2 cellular contexts compared by ENCODE assay signal in the genomic region with DNA sequence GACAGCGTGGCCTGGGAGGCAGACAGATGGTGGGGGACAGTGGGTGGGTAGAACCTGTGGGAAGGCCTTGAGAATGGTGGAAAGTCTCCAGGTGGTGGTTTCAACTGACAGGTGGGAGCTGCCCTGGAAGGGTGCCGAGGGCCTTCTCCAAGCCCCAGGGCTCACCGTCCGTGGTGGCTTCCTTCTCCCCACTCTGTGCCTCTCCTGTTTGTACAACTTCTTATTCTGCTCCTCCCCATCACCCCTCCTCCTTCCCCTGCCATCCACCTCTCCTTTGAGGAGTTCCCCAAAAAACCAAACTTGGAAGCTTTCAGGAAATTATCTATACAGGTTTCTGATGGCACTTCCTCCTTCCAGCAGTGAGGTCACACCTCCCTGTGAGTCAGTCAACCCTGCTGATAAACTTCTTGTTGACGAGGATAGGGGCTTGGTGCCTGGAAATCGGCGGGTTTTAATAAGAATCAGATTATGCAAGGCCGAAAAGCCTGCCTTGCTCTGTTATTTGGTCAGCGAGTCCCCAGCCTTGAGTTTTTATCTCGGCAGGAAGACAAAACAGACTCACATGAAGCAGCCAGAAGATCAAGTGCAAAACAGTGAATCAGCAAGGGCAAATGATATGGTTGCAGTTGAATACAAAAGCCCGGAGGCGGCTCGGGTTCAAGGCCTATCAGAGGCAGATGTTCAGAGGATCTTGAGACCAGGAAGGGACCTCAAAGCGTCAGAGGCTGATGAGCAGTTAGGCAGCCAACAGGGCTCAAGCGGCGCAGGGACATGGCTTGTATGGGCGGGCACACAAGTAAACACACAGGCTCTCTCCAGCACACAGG.
A peak's percentile ranks its signal among the peaks of the same experiment; 100 is the strongest.
TF ChIP-seq lines count a peak whose summit lies in the region.

No MANE protein-coding gene starts in this region.

TF ChIP-seq in liver, 16 proteins besides CTCF, POLR2A, EP300 and RAD21:
- TF ChIP-seq NR2F2 (IDR thresholded peaks at IDR 0.05) (peak; percentile 84), EGR1 (IDR thresholded peaks at IDR 0.05; ENCODE audit: low read depth in 2 of 2) (no peak), FOXA1 (IDR thresholded peaks at IDR 0.05) (no peak), GABPA (IDR thresholded peaks at IDR 0.05 in 1 of 2, conservative IDR thresholded peaks at IDR 0.05 in 1 of 2) (no peak), HNF4A (conservative IDR thresholded peaks at IDR 0.05) (no peak), JUND (IDR thresholded peaks at IDR 0.05) (peak in 1 of 2 donors; percentile 33), YY1 (IDR thresholded peaks at IDR 0.05) (no peak), SP1 (IDR thresholded peaks at IDR 0.05) (peak; percentile 29)
- TF ChIP-seq, protein P1, sequence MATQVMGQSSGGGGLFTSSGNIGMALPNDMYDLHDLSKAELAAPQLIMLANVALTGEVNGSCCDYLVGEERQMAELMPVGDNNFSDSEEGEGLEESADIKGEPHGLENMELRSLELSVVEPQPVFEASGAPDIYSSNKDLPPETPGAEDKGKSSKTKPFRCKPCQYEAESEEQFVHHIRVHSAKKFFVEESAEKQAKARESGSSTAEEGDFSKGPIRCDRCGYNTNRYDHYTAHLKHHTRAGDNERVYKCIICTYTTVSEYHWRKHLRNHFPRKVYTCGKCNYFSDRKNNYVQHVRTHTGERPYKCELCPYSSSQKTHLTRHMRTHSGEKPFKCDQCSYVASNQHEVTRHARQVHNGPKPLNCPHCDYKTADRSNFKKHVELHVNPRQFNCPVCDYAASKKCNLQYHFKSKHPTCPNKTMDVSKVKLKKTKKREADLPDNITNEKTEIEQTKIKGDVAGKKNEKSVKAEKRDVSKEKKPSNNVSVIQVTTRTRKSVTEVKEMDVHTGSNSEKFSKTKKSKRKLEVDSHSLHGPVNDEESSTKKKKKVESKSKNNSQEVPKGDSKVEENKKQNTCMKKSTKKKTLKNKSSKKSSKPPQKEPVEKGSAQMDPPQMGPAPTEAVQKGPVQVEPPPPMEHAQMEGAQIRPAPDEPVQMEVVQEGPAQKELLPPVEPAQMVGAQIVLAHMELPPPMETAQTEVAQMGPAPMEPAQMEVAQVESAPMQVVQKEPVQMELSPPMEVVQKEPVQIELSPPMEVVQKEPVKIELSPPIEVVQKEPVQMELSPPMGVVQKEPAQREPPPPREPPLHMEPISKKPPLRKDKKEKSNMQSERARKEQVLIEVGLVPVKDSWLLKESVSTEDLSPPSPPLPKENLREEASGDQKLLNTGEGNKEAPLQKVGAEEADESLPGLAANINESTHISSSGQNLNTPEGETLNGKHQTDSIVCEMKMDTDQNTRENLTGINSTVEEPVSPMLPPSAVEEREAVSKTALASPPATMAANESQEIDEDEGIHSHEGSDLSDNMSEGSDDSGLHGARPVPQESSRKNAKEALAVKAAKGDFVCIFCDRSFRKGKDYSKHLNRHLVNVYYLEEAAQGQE (IDR thresholded peaks at IDR 0.05), result no peak
- TF ChIP-seq, protein P2, sequence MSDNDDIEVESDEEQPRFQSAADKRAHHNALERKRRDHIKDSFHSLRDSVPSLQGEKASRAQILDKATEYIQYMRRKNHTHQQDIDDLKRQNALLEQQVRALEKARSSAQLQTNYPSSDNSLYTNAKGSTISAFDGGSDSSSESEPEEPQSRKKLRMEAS (IDR thresholded peaks at IDR 0.05), result no peak
TF ChIP-seq in liver: peak in this region for 3.

TF ChIP-seq in HepG2, 621 proteins besides CTCF, POLR2A, EP300 and RAD21:
- TF ChIP-seq, protein P3, sequence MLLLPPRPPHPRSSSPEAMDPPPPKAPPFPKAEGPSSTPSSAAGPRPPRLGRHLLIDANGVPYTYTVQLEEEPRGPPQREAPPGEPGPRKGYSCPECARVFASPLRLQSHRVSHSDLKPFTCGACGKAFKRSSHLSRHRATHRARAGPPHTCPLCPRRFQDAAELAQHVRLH (CRISPR knock-in tag; IDR thresholded peaks at IDR 0.05; ENCODE audit: borderline replicate concordance, low read depth), result no peak
- TF ChIP-seq ISL2 (CRISPR knock-in tag; IDR thresholded peaks at IDR 0.05) (no peak), ZNF572 (CRISPR knock-in tag; IDR thresholded peaks at IDR 0.05) (no peak), PRPF4 (IDR thresholded peaks at IDR 0.05; ENCODE audit: low read depth, low read length, poor library complexity, severe bottlenecking) (no peak), ZBTB38 (CRISPR knock-in tag; IDR thresholded peaks at IDR 0.05) (no peak), TMF1 (CRISPR knock-in tag; IDR thresholded peaks at IDR 0.05; ENCODE audit: low read depth) (no peak), SETDB1 (CRISPR knock-in tag; IDR thresholded peaks at IDR 0.05; ENCODE audit: borderline replicate concordance) (no peak), EHMT2 (IDR thresholded peaks at IDR 0.05; ENCODE audit: borderline replicate concordance, low read depth, low read length) (no peak), ZNF891 (CRISPR knock-in tag; IDR thresholded peaks at IDR 0.05) (no peak), ZC3H13 (CRISPR knock-in tag; IDR thresholded peaks at IDR 0.05) (no peak), PLRG1 (conservative IDR thresholded peaks at IDR 0.05) (no peak), MIXL1 (CRISPR knock-in tag; IDR thresholded peaks at IDR 0.05) (no peak), ZNF138 (CRISPR knock-in tag; IDR thresholded peaks at IDR 0.05; ENCODE audit: low read depth) (no peak)
- TF ChIP-seq, protein P4, sequence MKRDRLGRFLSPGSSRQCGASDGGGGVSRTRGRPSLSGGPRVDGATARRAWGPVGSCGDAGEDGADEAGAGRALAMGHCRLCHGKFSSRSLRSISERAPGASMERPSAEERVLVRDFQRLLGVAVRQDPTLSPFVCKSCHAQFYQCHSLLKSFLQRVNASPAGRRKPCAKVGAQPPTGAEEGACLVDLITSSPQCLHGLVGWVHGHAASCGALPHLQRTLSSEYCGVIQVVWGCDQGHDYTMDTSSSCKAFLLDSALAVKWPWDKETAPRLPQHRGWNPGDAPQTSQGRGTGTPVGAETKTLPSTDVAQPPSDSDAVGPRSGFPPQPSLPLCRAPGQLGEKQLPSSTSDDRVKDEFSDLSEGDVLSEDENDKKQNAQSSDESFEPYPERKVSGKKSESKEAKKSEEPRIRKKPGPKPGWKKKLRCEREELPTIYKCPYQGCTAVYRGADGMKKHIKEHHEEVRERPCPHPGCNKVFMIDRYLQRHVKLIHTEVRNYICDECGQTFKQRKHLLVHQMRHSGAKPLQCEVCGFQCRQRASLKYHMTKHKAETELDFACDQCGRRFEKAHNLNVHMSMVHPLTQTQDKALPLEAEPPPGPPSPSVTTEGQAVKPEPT (CRISPR knock-in tag; IDR thresholded peaks at IDR 0.05; ENCODE audit: low read depth), result no peak
- TF ChIP-seq, protein P5, sequence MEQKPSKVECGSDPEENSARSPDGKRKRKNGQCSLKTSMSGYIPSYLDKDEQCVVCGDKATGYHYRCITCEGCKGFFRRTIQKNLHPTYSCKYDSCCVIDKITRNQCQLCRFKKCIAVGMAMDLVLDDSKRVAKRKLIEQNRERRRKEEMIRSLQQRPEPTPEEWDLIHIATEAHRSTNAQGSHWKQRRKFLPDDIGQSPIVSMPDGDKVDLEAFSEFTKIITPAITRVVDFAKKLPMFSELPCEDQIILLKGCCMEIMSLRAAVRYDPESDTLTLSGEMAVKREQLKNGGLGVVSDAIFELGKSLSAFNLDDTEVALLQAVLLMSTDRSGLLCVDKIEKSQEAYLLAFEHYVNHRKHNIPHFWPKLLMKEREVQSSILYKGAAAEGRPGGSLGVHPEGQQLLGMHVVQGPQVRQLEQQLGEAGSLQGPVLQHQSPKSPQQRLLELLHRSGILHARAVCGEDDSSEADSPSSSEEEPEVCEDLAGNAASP (CRISPR knock-in tag; IDR thresholded peaks at IDR 0.05; ENCODE audit: borderline replicate concordance), result no peak
- TF ChIP-seq, protein P6, sequence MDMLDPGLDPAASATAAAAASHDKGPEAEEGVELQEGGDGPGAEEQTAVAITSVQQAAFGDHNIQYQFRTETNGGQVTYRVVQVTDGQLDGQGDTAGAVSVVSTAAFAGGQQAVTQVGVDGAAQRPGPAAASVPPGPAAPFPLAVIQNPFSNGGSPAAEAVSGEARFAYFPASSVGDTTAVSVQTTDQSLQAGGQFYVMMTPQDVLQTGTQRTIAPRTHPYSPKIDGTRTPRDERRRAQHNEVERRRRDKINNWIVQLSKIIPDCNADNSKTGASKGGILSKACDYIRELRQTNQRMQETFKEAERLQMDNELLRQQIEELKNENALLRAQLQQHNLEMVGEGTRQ (IDR thresholded peaks at IDR 0.05; ENCODE audit: low read depth, low read length), result no peak
- TF ChIP-seq, protein P6 (CRISPR knock-in tag; IDR thresholded peaks at IDR 0.05; ENCODE audit: borderline replicate concordance), result no peak
- TF ChIP-seq, protein P7, sequence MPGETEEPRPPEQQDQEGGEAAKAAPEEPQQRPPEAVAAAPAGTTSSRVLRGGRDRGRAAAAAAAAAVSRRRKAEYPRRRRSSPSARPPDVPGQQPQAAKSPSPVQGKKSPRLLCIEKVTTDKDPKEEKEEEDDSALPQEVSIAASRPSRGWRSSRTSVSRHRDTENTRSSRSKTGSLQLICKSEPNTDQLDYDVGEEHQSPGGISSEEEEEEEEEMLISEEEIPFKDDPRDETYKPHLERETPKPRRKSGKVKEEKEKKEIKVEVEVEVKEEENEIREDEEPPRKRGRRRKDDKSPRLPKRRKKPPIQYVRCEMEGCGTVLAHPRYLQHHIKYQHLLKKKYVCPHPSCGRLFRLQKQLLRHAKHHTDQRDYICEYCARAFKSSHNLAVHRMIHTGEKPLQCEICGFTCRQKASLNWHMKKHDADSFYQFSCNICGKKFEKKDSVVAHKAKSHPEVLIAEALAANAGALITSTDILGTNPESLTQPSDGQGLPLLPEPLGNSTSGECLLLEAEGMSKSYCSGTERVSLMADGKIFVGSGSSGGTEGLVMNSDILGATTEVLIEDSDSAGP (CRISPR knock-in tag; IDR thresholded peaks at IDR 0.05; ENCODE audit: borderline replicate concordance), result no peak
- TF ChIP-seq, protein P8, sequence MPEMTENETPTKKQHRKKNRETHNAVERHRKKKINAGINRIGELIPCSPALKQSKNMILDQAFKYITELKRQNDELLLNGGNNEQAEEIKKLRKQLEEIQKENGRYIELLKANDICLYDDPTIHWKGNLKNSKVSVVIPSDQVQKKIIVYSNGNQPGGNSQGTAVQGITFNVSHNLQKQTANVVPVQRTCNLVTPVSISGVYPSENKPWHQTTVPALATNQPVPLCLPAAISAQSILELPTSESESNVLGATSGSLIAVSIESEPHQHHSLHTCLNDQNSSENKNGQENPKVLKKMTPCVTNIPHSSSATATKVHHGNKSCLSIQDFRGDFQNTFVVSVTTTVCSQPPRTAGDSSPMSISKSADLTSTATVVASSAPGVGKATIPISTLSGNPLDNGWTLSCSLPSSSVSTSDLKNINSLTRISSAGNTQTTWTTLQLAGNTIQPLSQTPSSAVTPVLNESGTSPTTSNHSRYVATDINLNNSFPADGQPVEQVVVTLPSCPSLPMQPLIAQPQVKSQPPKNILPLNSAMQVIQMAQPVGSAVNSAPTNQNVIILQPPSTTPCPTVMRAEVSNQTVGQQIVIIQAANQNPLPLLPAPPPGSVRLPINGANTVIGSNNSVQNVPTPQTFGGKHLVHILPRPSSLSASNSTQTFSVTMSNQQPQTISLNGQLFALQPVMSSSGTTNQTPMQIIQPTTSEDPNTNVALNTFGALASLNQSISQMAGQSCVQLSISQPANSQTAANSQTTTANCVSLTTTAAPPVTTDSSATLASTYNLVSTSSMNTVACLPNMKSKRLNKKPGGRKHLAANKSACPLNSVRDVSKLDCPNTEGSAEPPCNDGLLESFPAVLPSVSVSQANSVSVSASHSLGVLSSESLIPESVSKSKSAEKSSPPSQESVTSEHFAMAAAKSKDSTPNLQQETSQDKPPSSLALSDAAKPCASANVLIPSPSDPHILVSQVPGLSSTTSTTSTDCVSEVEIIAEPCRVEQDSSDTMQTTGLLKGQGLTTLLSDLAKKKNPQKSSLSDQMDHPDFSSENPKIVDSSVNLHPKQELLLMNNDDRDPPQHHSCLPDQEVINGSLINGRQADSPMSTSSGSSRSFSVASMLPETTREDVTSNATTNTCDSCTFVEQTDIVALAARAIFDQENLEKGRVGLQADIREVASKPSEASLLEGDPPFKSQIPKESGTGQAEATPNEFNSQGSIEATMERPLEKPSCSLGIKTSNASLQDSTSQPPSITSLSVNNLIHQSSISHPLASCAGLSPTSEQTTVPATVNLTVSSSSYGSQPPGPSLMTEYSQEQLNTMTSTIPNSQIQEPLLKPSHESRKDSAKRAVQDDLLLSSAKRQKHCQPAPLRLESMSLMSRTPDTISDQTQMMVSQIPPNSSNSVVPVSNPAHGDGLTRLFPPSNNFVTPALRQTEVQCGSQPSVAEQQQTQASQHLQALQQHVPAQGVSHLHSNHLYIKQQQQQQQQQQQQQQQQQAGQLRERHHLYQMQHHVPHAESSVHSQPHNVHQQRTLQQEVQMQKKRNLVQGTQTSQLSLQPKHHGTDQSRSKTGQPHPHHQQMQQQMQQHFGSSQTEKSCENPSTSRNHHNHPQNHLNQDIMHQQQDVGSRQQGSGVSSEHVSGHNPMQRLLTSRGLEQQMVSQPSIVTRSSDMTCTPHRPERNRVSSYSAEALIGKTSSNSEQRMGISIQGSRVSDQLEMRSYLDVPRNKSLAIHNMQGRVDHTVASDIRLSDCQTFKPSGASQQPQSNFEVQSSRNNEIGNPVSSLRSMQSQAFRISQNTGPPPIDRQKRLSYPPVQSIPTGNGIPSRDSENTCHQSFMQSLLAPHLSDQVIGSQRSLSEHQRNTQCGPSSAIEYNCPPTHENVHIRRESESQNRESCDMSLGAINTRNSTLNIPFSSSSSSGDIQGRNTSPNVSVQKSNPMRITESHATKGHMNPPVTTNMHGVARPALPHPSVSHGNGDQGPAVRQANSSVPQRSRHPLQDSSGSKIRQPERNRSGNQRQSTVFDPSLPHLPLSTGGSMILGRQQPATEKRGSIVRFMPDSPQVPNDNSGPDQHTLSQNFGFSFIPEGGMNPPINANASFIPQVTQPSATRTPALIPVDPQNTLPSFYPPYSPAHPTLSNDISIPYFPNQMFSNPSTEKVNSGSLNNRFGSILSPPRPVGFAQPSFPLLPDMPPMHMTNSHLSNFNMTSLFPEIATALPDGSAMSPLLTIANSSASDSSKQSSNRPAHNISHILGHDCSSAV (CRISPR knock-in tag; IDR thresholded peaks at IDR 0.05; ENCODE audit: borderline replicate concordance), result no peak
TF ChIP-seq in HepG2: peak in this region for 0.
